ENCODE assay signal across 8 cellular contexts in the genomic region with DNA sequence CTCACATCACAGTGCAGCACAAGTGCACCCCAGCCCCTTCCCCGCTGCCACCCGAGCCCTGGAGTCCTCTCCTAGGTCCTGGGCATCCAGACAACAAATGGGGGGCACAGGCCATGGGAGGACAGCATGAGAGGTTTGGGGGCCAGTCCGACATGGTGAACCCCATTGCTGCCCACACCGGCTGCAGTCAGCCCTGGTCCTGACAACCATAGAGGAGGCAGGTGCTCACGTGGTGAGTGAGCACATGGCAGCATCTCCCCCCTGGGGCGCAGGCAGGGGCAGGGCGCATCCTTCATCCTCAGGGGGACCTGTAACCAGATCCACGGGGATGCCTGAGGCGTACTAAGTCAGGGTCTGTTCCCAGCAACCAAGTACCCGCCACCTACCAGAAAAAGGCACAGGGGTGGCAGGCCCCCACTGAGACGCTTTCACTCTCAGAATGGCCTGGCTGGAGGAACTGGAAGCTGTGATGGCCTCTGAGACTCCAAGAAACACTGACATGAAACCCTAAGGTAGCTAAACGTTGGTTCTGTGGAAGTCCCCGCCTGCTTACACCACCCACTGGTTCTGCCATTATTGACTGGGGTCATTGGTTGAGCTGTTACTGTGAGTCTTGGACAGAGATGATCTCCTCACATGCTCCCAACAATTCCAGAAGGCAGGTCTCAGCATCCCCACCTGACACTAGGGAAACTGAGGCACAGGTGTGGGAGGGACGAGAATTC. TPM values are rescaled to one million over a fixed set of nuclear protein-coding genes. Genes with fewer than 3 reads are reported as not detected.
DNase-seq lines count a peak whose midpoint lies in the region; ATAC-seq and TF ChIP-seq lines count a peak whose summit lies in the region.

No MANE protein-coding gene starts in this region.

- H3K9me3 Mint-ChIP-seq in dendritic cell treated with granulocyte-macrophage colony-stimulating factor and Interleukin-4, amounts not matched to agents 40 ng/mL and 50 ng/mL, for 4 days: no peaks in the 10 kb centered on the region

- peak overlapping the region; percentile 75 for H3K4me2 ChIP-seq in smooth muscle cell

- no peaks in the 10 kb centered on the region for H3K9me3 ChIP-seq in smooth muscle cell (replicated peaks; ENCODE audit: low read depth)

- H3K36me3 Mint-ChIP-seq in dendritic cell treated with granulocyte-macrophage colony-stimulating factor and Interleukin-4, amounts not matched to agents 40 ng/mL and 50 ng/mL, for 4 days (ENCODE audit: low read depth): no peaks in the 10 kb centered on the region

- H3K9ac ChIP-seq in smooth muscle cell (ENCODE audit: low read depth): no peak overlapping the region

- H2AFZ ChIP-seq in smooth muscle cell (ENCODE audit: low read depth): no peak overlapping the region

- H3K27ac ChIP-seq in smooth muscle cell (ENCODE audit: low read depth): no peak overlapping the region

- no peaks in the 10 kb centered on the region for H3K79me2 ChIP-seq in smooth muscle cell (ENCODE audit: low read depth)

- intact Hi-C loops in dendritic cell treated with granulocyte-macrophage colony-stimulating factor and Interleukin-4, amounts not matched to agents 40 ng/mL and 50 ng/mL, for 4 days (cut with micrococcal nuclease): loop anchor here (2.0 kb wide), 1 partner anchor 57 kb away; a partner anchor contains a TSS

- H3K27me3 Mint-ChIP-seq in dendritic cell treated with granulocyte-macrophage colony-stimulating factor and Interleukin-4, amounts not matched to agents 40 ng/mL and 50 ng/mL, for 4 days: peaks cover 20% of the 10 kb centered on the region

- peak; percentile 22 for DNase-seq in GM19238 (ENCODE audit: insufficient read length, low spot score)
- peak; percentile 10 for DNase-seq in RPMI8226
- no peak for DNase-seq in smooth muscle cell (lab: John Stamatoyannopoulos, UW; ENCODE audit: unreplicated experiment)
- no peak for DNase-seq in NCI-H2227 (lab: John Stamatoyannopoulos, UW; ENCODE audit: unreplicated experiment)
- DNase-seq in HuH-7 (ENCODE audit: low spot score): no peak
- DNase-seq in A172 (ENCODE audit: low spot score): no peak

- no peak for TF ChIP-seq CTCF in smooth muscle cell (IDR thresholded peaks at IDR 0.05; ENCODE audit: borderline replicate concordance, insufficient read depth, poor library complexity, severe bottlenecking)

- H3F3A ChIP-seq in smooth muscle cell (ENCODE audit: low read depth): peaks cover 4% of the 10 kb centered on the region

- H4K20me1 ChIP-seq in smooth muscle cell (ENCODE audit: low read depth): no peaks in the 10 kb centered on the region

- H3K4me1 Mint-ChIP-seq in dendritic cell treated with granulocyte-macrophage colony-stimulating factor and Interleukin-4, amounts not matched to agents 40 ng/mL and 50 ng/mL, for 4 days (ENCODE audit: low read depth): peaks cover 64% of the 10 kb centered on the region

- peaks cover 36% of the 10 kb centered on the region for H3K27me3 ChIP-seq in smooth muscle cell (ENCODE audit: low read depth)

- H3K4me3 ChIP-seq in smooth muscle cell: no peak overlapping the region

- H3K4me1 ChIP-seq in smooth muscle cell (ENCODE audit: low read depth): peaks cover 8% of the 10 kb centered on the region

- 90% methylated on average over 14 of the region's 14 CpGs for WGBS in smooth muscle cell (ENCODE audit: low lambda C conversion rate)

- H3K36me3 ChIP-seq in smooth muscle cell (ENCODE audit: low read depth): no peaks in the 10 kb centered on the region

- no peak for ATAC-seq in HG03460 (IDR thresholded peaks at IDR 0.05; ENCODE audit: unreplicated experiment)

- peak overlapping the region; percentile 96 for H3K27ac Mint-ChIP-seq in dendritic cell treated with granulocyte-macrophage colony-stimulating factor and Interleukin-4, amounts not matched to agents 40 ng/mL and 50 ng/mL, for 4 days

- H3K4me3 Mint-ChIP-seq in dendritic cell treated with granulocyte-macrophage colony-stimulating factor and Interleukin-4, amounts not matched to agents 40 ng/mL and 50 ng/mL, for 4 days: peak overlapping the region; percentile 82

RNA-seq across cellular contexts. Expression of a gene that starts 6.5 kb away (rescaled TPM):
- total RNA-seq in smooth muscle cell: 0.09 and 0.22 TPM in 2 replicates
- polyA plus RNA-seq in smooth muscle cell: 0.26 TPM in 1 of 2 replicates, not detected in the other
- total RNA-seq in A172 (2014; rRNA removed; shearing (Covaris generic)): 0.89 and 3.4 TPM in 2 replicates

RNA-seq across cellular contexts. Expression of a gene that starts 6.8 kb away (rescaled TPM):
- total RNA-seq in smooth muscle cell: not detected in 2 replicates
- not detected in 2 replicates for polyA plus RNA-seq in smooth muscle cell
- not detected in 2 replicates for total RNA-seq in A172 (2014; rRNA removed; shearing (Covaris generic))

RNA-seq across cellular contexts. Expression of a gene that starts 57.0 kb away (rescaled TPM):
- 47.3 and 52.5 TPM in 2 replicates for total RNA-seq in smooth muscle cell
- 47.8 and 51.6 TPM in 2 replicates for polyA plus RNA-seq in smooth muscle cell
- 50.8 and 55.6 TPM in 2 replicates for total RNA-seq in A172 (2014; rRNA removed; shearing (Covaris generic))

Comparison
In these comparisons a context has a peak if more than half of its experiments do, and no peak if none do; other contexts are left out.
1. DNase-seq: peak in GM19238 (single experiment) and RPMI8226 (single experiment); none in smooth muscle cell (single experiment), NCI-H2227 (single experiment), HuH-7 (single experiment) and A172 (single experiment).